In genomic region chr6:170361335-170361734, GRCh38 we compare ENCODE assay signal across 11 cellular contexts.
"Had no signal": no experiment of that assay in that cellular context is flagged by ENCODE, and none has a peak within 500 bp of the region (broad histone marks: within the 10 kb centered on the region; RNA-seq: fewer than 3 reads in every experiment).

No MANE protein-coding gene starts in this region.

- H3K4me3 Mint-ChIP-seq: GM23338, H9, HFFc6 had no signal

- H3K9me3 ChIP-seq: HAP-1 had no signal

- ATAC-seq: GM23338, HCT116 had no signal

- H3K4me2 ChIP-seq: GM23338 had no signal

- H2AFZ ChIP-seq: GM23248, GM23338 had no signal

- H3K4me1 ChIP-seq: HAP-1 had no signal

- H3K27ac Mint-ChIP-seq: GM23338, H9, HFFc6 had no signal

- H3K4me3 ChIP-seq: GM23248, GM23338, HAP-1 had no signal

- H3K27ac ChIP-seq: GM23248 had no signal

- H3K9ac ChIP-seq: GM23248 had no signal

- DNase-seq: GM23248, GOT3, H7, H9, HCEC 1CT, HFFc6 had no signal

- FAIRE-seq: H1, H54 had no signal

- H3K9me3 Mint-ChIP-seq: GM23338, H9, HFFc6 had no signal
